Comparison of ENCODE assay signal across 10 cellular contexts in genomic region chr10:122468923-122469781, GRCh38. TPM values are rescaled to one million over a fixed set of nuclear protein-coding genes. Genes with fewer than 3 reads are reported as not detected.
DNase-seq lines count a peak whose midpoint lies in the region; ATAC-seq and TF ChIP-seq lines count a peak whose summit lies in the region.
"Had no signal": no experiment of that assay in that cellular context is flagged by ENCODE, and none has a peak within 500 bp of the region (broad histone marks: within the 10 kb centered on the region; RNA-seq: fewer than 3 reads in every experiment).

No MANE protein-coding gene starts in this region.

- ATAC-seq in omental fat pad (ENCODE audit: low FRiP score) (peak; percentile 94), T-cell (replicated peaks in 1 of 4) (no peak), GM21576 (IDR thresholded peaks at IDR 0.05; ENCODE audit: unreplicated experiment) (no peak), GM21526 (IDR thresholded peaks at IDR 0.05; ENCODE audit: low FRiP score, unreplicated experiment) (no peak)

- H3K4me1 Mint-ChIP-seq in T-cell, result peaks cover 0 to 2% (median under 1%) of the 10 kb centered on the region in 3 donors
- H3K4me1 Mint-ChIP-seq: IgD-negative memory B cell had no signal

- CTCF ChIA-PET in BJ (lab: Yijun Ruan, JAX) (interaction anchor here (0.6 to 1.8 kb wide), 5 partner anchors 11 to 416 kb away, joined by 3 to 8 read pairs (median 4); no protein-coding TSS in a partner anchor), T-cell (lab: Charles Lee) (no interaction called here)

- DNase-seq in BJ (ENCODE audit: low read depth), result peak; percentile 98
- peak; percentile 94 for DNase-seq in NOMO-1 treated with DMSO at 0.1 percent for 48 hours (lab: John Stamatoyannopoulos, UW; ENCODE audit: unreplicated experiment)
- no peak for DNase-seq in esophagus muscularis mucosa (ENCODE audit: extremely low spot score)
- DNase-seq in omental fat pad (ENCODE audit: low spot score), result no peak
- no peak for DNase-seq in T-cell
- no peak for DNase-seq in retina
- DNase-seq: naive B cell had no signal

- TF ChIP-seq EP300 in esophagus muscularis mucosa (IDR thresholded peaks at IDR 0.05), result no peak

- 45% methylated on average over 11 of the region's 11 CpGs for WGBS in esophagus muscularis mucosa

- no peaks in the 10 kb centered on the region for H3K36me3 Mint-ChIP-seq in T-cell
- H3K36me3 Mint-ChIP-seq: IgD-negative memory B cell, naive B cell had no signal

- H3K36me3 ChIP-seq in BJ (ENCODE audit: control insufficient read depth, insufficient read depth, low read length) (no peaks in the 10 kb centered on the region), esophagus muscularis mucosa (no peaks in the 10 kb centered on the region)

- POLR2A ChIA-PET in BJ (lab: Charles Lee), result interaction anchor here (0.6 kb wide), 1 partner anchor 93 kb away, joined by 3 read pairs; no protein-coding TSS in a partner anchor
- POLR2A ChIA-PET in T-cell (lab: Charles Lee), result no interaction called here

- intact Hi-C loops in esophagus muscularis mucosa (cut with DNase I), result no loop called here

- H3K9me3 Mint-ChIP-seq in T-cell, result no peaks in the 10 kb centered on the region
- H3K9me3 Mint-ChIP-seq: IgD-negative memory B cell, naive B cell had no signal

- no peak for TF ChIP-seq POLR2A in esophagus muscularis mucosa (IDR thresholded peaks at IDR 0.05; ENCODE audit: low read depth)

- no peak for TF ChIP-seq CTCF in BJ (IDR thresholded peaks at IDR 0.05; ENCODE audit: insufficient read depth, low read depth, low read length)
- TF ChIP-seq CTCF in esophagus muscularis mucosa (IDR thresholded peaks at IDR 0.05), result no peak
- no peak for TF ChIP-seq CTCF in omental fat pad (IDR thresholded peaks at IDR 0.05)

- H3K4me3 Mint-ChIP-seq in T-cell, result no peak overlapping the region
- H3K4me3 Mint-ChIP-seq: IgD-negative memory B cell, naive B cell had no signal

- peaks cover 29 to 44% (median 36%) of the 10 kb centered on the region in 4 donors for H3K4me1 ChIP-seq in esophagus muscularis mucosa

- H3K9me3 ChIP-seq in esophagus muscularis mucosa, result no peaks in the 10 kb centered on the region

- H3K4me3 ChIP-seq in BJ (ENCODE audit: low read depth, low read length), result no peak overlapping the region
- H3K4me3 ChIP-seq in esophagus muscularis mucosa, result no peak overlapping the region

- H3K27ac ChIP-seq in esophagus muscularis mucosa (replicated peaks in 1 of 4), result peak overlapping the region; percentile 56 to 76 (median 66)

- no peak overlapping the region for H3K27ac Mint-ChIP-seq in T-cell
- H3K27ac Mint-ChIP-seq: IgD-negative memory B cell, naive B cell had no signal

- peaks cover 27 to 46% of the 10 kb centered on the region in 2 donors for H3K27me3 Mint-ChIP-seq in T-cell

- peaks cover 5% of the 10 kb centered on the region for H3K27me3 ChIP-seq in BJ (ENCODE audit: control insufficient read depth, insufficient read depth, low read length)
- H3K27me3 ChIP-seq in esophagus muscularis mucosa, result no peaks in the 10 kb centered on the region

RNA-seq across cellular contexts. Expression of gene HTRA1, which starts 7.8 kb away (rescaled TPM):
- polyA plus RNA-seq in BJ (2011; rRNA removed), result 128 and 132 TPM in 2 replicates
- polyA minus RNA-seq in BJ (2011; rRNA and poly(A)+ RNA removed), result 9.9 and 11.0 TPM in 2 replicates
- total RNA-seq in esophagus muscularis mucosa (100 to 1,000 TPM; 101 to 146 (median 109) TPM), omental fat pad (100 to 1,000 TPM in 3 of 4 donors, 10 to 100 TPM in 1; 92.8 to 402 (median 260) TPM), T-cell (under 1 TPM in 3 of 5 donors, not detected in 2; 0.51 to 0.56 (median 0.55) TPM)
- polyA plus RNA-seq: IgD-negative memory B cell had no signal

RNA-seq across cellular contexts. Expression of gene ARMS2, which starts 14.7 kb away (rescaled TPM):
- not detected in 2 replicates for polyA plus RNA-seq in BJ (2011; rRNA removed)
- polyA minus RNA-seq in BJ (2011; rRNA and poly(A)+ RNA removed), result not detected in 2 replicates
- total RNA-seq in esophagus muscularis mucosa (1 to 10 TPM in 1 of 4 donors, not detected in 3; 1.2 TPM), omental fat pad (not detected), T-cell (not detected)
- polyA plus RNA-seq: IgD-negative memory B cell had no signal

Comparison
In these comparisons a context has a peak if more than half of its experiments do, and no peak if none do; other contexts are left out.
1. DNase-seq: peak in BJ (single experiment) and NOMO-1 treated with DMSO at 0.1 percent for 48 hours (single experiment); none in esophagus muscularis mucosa (single experiment), omental fat pad (single experiment), T-cell (0 of 34) and retina (single experiment).
2. RNA of gene HTRA1, which starts 7.8 kb away (total RNA-seq): 92.8 to 402 TPM in omental fat pad and 101 to 146 TPM in esophagus muscularis mucosa; 0.51 to 0.56 TPM in T-cell; every median in the first group is over 10 times any median in the second.